In genomic region chr9:84383178-84383577, GRCh38 we compare ENCODE assay signal across 2 cellular contexts.
TF ChIP-seq lines count a peak whose summit lies in the region.

No MANE protein-coding gene starts in this region.

TF ChIP-seq in HepG2, 621 proteins besides CTCF, POLR2A, EP300 and RAD21:
- no peak for TF ChIP-seq ZKSCAN8 (CRISPR knock-in tag; IDR thresholded peaks at IDR 0.05; ENCODE audit: borderline replicate concordance)
- TF ChIP-seq RAD51 (IDR thresholded peaks at IDR 0.05; ENCODE audit: borderline replicate concordance), result peak; percentile 65; the same call in 1 of the 2 replicates

TF ChIP-seq in K562, 482 proteins besides CTCF, POLR2A, EP300 and RAD21:
- peak; percentile 98 for TF ChIP-seq TFE3 (CRISPR knock-in tag; IDR thresholded peaks at IDR 0.05)
- no peak for TF ChIP-seq MTF1 (CRISPR knock-in tag; IDR thresholded peaks at IDR 0.05; ENCODE audit: borderline replicate concordance)
- no peak for TF ChIP-seq MYNN (IDR thresholded peaks at IDR 0.05)
- TF ChIP-seq MYNN (CRISPR knock-in tag; IDR thresholded peaks at IDR 0.05), result no peak
- peak; percentile 68 for TF ChIP-seq RAD51 (IDR thresholded peaks at IDR 0.05; ENCODE audit: borderline replicate concordance, low read depth)
- TF ChIP-seq MEF2D (tag; conservative IDR thresholded peaks at IDR 0.05; ENCODE audit: low read depth), result peak; percentile 63
- TF ChIP-seq TOE1 (IDR thresholded peaks at IDR 0.05; ENCODE audit: borderline replicate concordance), result peak; percentile 68; the same call in 1 of the 2 replicates
- TF ChIP-seq TOE1 (CRISPR knock-in tag; IDR thresholded peaks at IDR 0.05; ENCODE audit: borderline replicate concordance, low read depth), result no peak
- TF ChIP-seq USF2 (CRISPR knock-in tag; IDR thresholded peaks at IDR 0.05), result peak; percentile 63; the same call in 1 of the 2 replicates
